Comparison of ENCODE assay signal across 8 cellular contexts in genomic region chr21:46229133-46229922, GRCh38. TPM values are rescaled to one million over a fixed set of nuclear protein-coding genes. Genes with fewer than 3 reads are reported as not detected.
DNase-seq lines count a peak whose midpoint lies in the region; ATAC-seq, FAIRE-seq and TF ChIP-seq lines count a peak whose summit lies in the region.

No MANE protein-coding gene starts in this region.

- H3K4me3 Mint-ChIP-seq in CD4-positive, CD25-positive, alpha-beta regulatory T cell = peak overlapping the region; percentile 82 to 97 (median 91)

- H3K4me2 ChIP-seq in PC-3 (ENCODE audit: low read length) = peak overlapping the region; percentile 86

- H3K27ac ChIP-seq in CD4-positive, CD25-positive, alpha-beta regulatory T cell (ENCODE audit: insufficient read depth, low read length, poor library complexity, severe bottlenecking) = peak overlapping the region; percentile 66
- H3K27ac ChIP-seq in PC-3 (ENCODE audit: low read length) (peak overlapping the region; percentile 33; the same call in 1 of the 2 replicates), cingulate gyrus (ENCODE audit: low read depth, low read length) (peak overlapping the region; percentile 47)

- DNase-seq in CD4-positive, CD25-positive, alpha-beta regulatory T cell = peak in 1 of 3 donors; percentile 51
- DNase-seq in PC-3 (peak; percentile 37), mesenteric fat pad (ENCODE audit: low spot score) (peak; percentile 93), urothelium cell line (ENCODE audit: low spot score) (peak; percentile 47), amniotic stem cell (lab: John Stamatoyannopoulos, UW) (no peak)

- intact Hi-C loops in PC-3 (cut with micrococcal nuclease) = loop anchor here (5.0 kb wide), 1 partner anchor 93 kb away; the partner anchor contains the start of genes C21orf58 and PCNT

- CTCF ChIA-PET in PC-3 (lab: Charles Lee) = interaction anchor here (0.6 to 1.0 kb wide), 2 partner anchors 86 to 256 kb away, joined by 3 to 8 read pairs; no protein-coding TSS in a partner anchor

- H3K36me3 ChIP-seq in CD4-positive, CD25-positive, alpha-beta regulatory T cell (ENCODE audit: control insufficient read depth, insufficient read depth, low read length) = peaks cover 9% of the 10 kb centered on the region
- 0 out of 2 replicates have a peak, but pooled peaks cover 16% of the 10 kb centered on the region for H3K36me3 ChIP-seq in PC-3 (ENCODE audit: low read depth, low read length)

- no peaks in the 10 kb centered on the region for H3K27me3 Mint-ChIP-seq in CD4-positive, CD25-positive, alpha-beta regulatory T cell

- POLR2A ChIA-PET in PC-3 (lab: Charles Lee; ENCODE audit: unreplicated experiment) = no interaction called here

- H3K27ac Mint-ChIP-seq in CD4-positive, CD25-positive, alpha-beta regulatory T cell = peak overlapping the region; percentile 94 to 100 (median 98)

- H3K27me3 ChIP-seq in CD4-positive, CD25-positive, alpha-beta regulatory T cell (ENCODE audit: control insufficient read depth, insufficient read depth, low read length) = no peaks in the 10 kb centered on the region
- H3K27me3 ChIP-seq in PC-3 (ENCODE audit: low read length) = no peaks in the 10 kb centered on the region

- H3K36me3 Mint-ChIP-seq in CD4-positive, CD25-positive, alpha-beta regulatory T cell = peaks cover 17% of the 10 kb centered on the region

- peaks cover 52% of the 10 kb centered on the region for H3K79me2 ChIP-seq in PC-3 (ENCODE audit: low read length)

- H3K4me1 ChIP-seq in CD4-positive, CD25-positive, alpha-beta regulatory T cell (ENCODE audit: control insufficient read depth, insufficient read depth, low read length, poor library complexity, severe bottlenecking) = peaks cover 26% of the 10 kb centered on the region
- H3K4me1 ChIP-seq in PC-3 (ENCODE audit: insufficient read depth, low read length) = peaks cover 32% of the 10 kb centered on the region

- ATAC-seq in CD4-positive, CD25-positive, alpha-beta regulatory T cell (ENCODE audit: low read depth in 2 of 2) = peak; percentile 33
- peak; percentile 30 for ATAC-seq in GM18907 (IDR thresholded peaks at IDR 0.05; ENCODE audit: unreplicated experiment)
- ATAC-seq in HG03139 (IDR thresholded peaks at IDR 0.05; ENCODE audit: unreplicated experiment) = peak; percentile 18
- ATAC-seq in PC-3 = peak; percentile 35

- H3K4me3 ChIP-seq in CD4-positive, CD25-positive, alpha-beta regulatory T cell (ENCODE audit: low read depth, low read length) = peak overlapping the region; percentile 26
- peak overlapping the region; percentile 86 for H3K4me3 ChIP-seq in PC-3 (ENCODE audit: low read length)

- H2AFZ ChIP-seq in PC-3 (ENCODE audit: low read length) = peak overlapping the region; percentile 93

- FAIRE-seq in urothelium cell line (lab: Jason Lieb, UNC) = no peak

- H3K9me3 Mint-ChIP-seq in CD4-positive, CD25-positive, alpha-beta regulatory T cell = peaks cover 0 to 2% (median 0%) of the 10 kb centered on the region in 7 donors

- peak; percentile 51 for TF ChIP-seq CTCF in PC-3 (conservative IDR thresholded peaks at IDR 0.05; ENCODE audit: low read depth, low read length)

- no TSS peak for BruUV-seq in PC-3 (replicated peaks; lab: Mats Ljungman, UMichigan)

- peaks cover 15% of the 10 kb centered on the region; the same call in 1 of the 2 replicates for H4K20me1 ChIP-seq in PC-3 (ENCODE audit: low read length)

- peak overlapping the region; percentile 84 for H3K9ac ChIP-seq in PC-3 (ENCODE audit: low read length)

- peaks cover 22 to 49% (median 27%) of the 10 kb centered on the region in 4 donors for H3K4me1 Mint-ChIP-seq in CD4-positive, CD25-positive, alpha-beta regulatory T cell

- H3K9me2 ChIP-seq in PC-3 (replicated peaks; ENCODE audit: low read length) = no peaks in the 10 kb centered on the region

- no peaks in the 10 kb centered on the region for H3K9me3 ChIP-seq in CD4-positive, CD25-positive, alpha-beta regulatory T cell (ENCODE audit: control insufficient read depth in 2 of 2, low read length in 2 of 2)
- no peaks in the 10 kb centered on the region for H3K9me3 ChIP-seq in PC-3 (ENCODE audit: low read length)

- H3F3A ChIP-seq in PC-3 (ENCODE audit: low read length, unreplicated experiment) = no peaks in the 10 kb centered on the region

RNA-seq across cellular contexts. Expression of gene LSS, which starts 0.8 kb away (rescaled TPM):
- 51.6 TPM for total RNA-seq in CD4-positive, CD25-positive, alpha-beta regulatory T cell
- polyA plus RNA-seq in CD4-positive, CD25-positive, alpha-beta regulatory T cell = 10 to 100 TPM in 3 of 4 donors, 1 to 10 TPM in 1; 8.8 to 18.0 (median 12.3) TPM
- total RNA-seq in PC-3 (2014; rRNA removed) (45.7 and 53.9 TPM in 2 replicates), mesenteric fat pad (81.3 TPM)

RNA-seq across cellular contexts. Expression of gene SPATC1L, which starts 45.1 kb away (rescaled TPM):
- total RNA-seq in CD4-positive, CD25-positive, alpha-beta regulatory T cell = 1.7 TPM
- polyA plus RNA-seq in CD4-positive, CD25-positive, alpha-beta regulatory T cell = 1 to 10 TPM; 2.5 to 9.2 (median 6.2) TPM
- total RNA-seq in PC-3 (2014; rRNA removed) = 41.7 and 49.5 TPM in 2 replicates
- total RNA-seq in mesenteric fat pad = 5.9 TPM

RNA-seq across cellular contexts. Expression of gene MCM3AP, which starts 56.1 kb away (rescaled TPM):
- total RNA-seq in CD4-positive, CD25-positive, alpha-beta regulatory T cell = 139 TPM
- polyA plus RNA-seq in CD4-positive, CD25-positive, alpha-beta regulatory T cell = 10 to 100 TPM; 30.7 to 47.2 (median 44.8) TPM
- 105 and 140 TPM in 2 replicates for total RNA-seq in PC-3 (2014; rRNA removed)
- 89.8 TPM for total RNA-seq in mesenteric fat pad

RNA-seq across cellular contexts. Expression of gene YBEY, which starts 56.8 kb away (rescaled TPM):
- 10.9 TPM for total RNA-seq in CD4-positive, CD25-positive, alpha-beta regulatory T cell
- 10 to 100 TPM; 13.6 to 18.3 (median 15.4) TPM for polyA plus RNA-seq in CD4-positive, CD25-positive, alpha-beta regulatory T cell
- 38.2 and 39.0 TPM in 2 replicates for total RNA-seq in PC-3 (2014; rRNA removed)
- total RNA-seq in mesenteric fat pad = 11.1 TPM
